In the genomic region with DNA sequence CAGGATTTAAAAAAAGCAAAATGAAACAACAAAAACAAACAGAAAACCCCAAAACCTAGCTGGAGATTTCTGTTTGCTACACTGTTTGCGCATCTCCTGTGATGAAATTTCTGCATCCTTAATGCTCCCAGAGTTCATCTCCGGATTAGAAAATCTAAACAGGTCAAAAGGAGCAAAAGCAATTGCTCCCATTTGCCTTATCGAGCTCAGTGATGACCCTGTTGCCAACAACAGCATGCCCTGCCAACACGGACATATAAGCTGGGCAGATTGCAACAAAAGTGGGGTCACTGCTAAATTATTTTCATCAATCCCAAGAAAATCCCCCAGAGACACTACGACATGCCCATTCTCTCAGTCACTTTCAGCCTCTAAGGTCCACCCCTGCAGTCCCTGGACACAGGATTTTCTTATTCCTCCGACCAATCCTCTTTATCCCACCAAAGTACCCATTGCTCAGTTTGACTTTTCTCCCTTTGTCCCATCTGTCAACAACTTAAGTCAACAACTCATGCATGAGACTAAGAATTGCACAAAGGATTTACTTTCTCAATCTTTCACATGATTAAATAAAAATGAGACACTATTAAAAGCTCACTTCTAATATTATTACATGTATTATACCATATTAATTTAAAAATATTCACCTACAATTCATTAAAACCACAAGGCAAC, we compare ENCODE assay signal across 33 cellular contexts.
DNase-seq lines count a peak whose midpoint lies in the region; ATAC-seq and TF ChIP-seq lines count a peak whose summit lies in the region.
"Had no signal": no experiment of that assay in that cellular context is flagged by ENCODE, and none has a peak within 500 bp of the region (broad histone marks: within the 10 kb centered on the region; RNA-seq: fewer than 3 reads in every experiment).

No MANE protein-coding gene starts in this region.

- H3K4me1 Mint-ChIP-seq in activated CD8-positive, alpha-beta T cell treated with anti-CD3 and anti-CD28 coated beads for 36 hours (ENCODE audit: low read depth) = peaks cover 19% of the 10 kb centered on the region
- no peaks in the 10 kb centered on the region for H3K4me1 Mint-ChIP-seq in activated CD8-positive, alpha-beta T cell treated with anti-CD3 and anti-CD28 coated beads, Interleukin-2, amount 10 ng/mL, durations not matched to agents 7 days and 5 days (ENCODE audit: low read depth)
- H3K4me1 Mint-ChIP-seq in activated naive CD8-positive, alpha-beta T cell treated with anti-CD3 and anti-CD28 coated beads, Interleukin-2, amount 50 U/mL, for 24 hours = peaks cover 18% of the 10 kb centered on the region

- no peak overlapping the region for H3K4me3 Mint-ChIP-seq in activated CD8-positive, alpha-beta T cell treated with anti-CD3 and anti-CD28 coated beads for 36 hours
- H3K4me3 Mint-ChIP-seq in activated CD8-positive, alpha-beta T cell treated with anti-CD3 and anti-CD28 coated beads, Interleukin-2, amount 10 ng/mL, durations not matched to agents 7 days and 5 days = no peak overlapping the region
- no peak overlapping the region for H3K4me3 Mint-ChIP-seq in activated naive CD8-positive, alpha-beta T cell treated with anti-CD3 and anti-CD28 coated beads, Interleukin-2, amount 50 U/mL, for 24 hours
- H3K4me3 Mint-ChIP-seq: CD4-positive, CD25-positive, alpha-beta regulatory T cell; T-helper 2 cell treated with Interferon-gamma antibody and Interleukin-4, amounts not matched to agents 5 μg/mL and 100 μg/mL, for 36 hours had no signal

- no peak overlapping the region for H4K8ac ChIP-seq in mesenchymal stem cell (ENCODE audit: low read length)

- no peaks in the 10 kb centered on the region for H3K27me3 ChIP-seq in mesenchymal stem cell (ENCODE audit: control insufficient read depth in 1 of 2, insufficient read depth in 1 of 2, low read length in 2 of 2)
- H3K27me3 ChIP-seq: adrenal gland, esophagus muscularis mucosa, tibial nerve had no signal

- H3K18ac ChIP-seq in mesenchymal stem cell (ENCODE audit: low read depth in 1 of 2, low read length in 2 of 2) = no peak overlapping the region

- peaks cover 17% of the 10 kb centered on the region for H3K79me1 ChIP-seq in mesenchymal stem cell (replicated peaks; ENCODE audit: low read length, poor library complexity, severe bottlenecking)

- H3K36me3 Mint-ChIP-seq in activated CD8-positive, alpha-beta T cell treated with anti-CD3 and anti-CD28 coated beads for 36 hours (ENCODE audit: low read depth) = peaks cover 46% of the 10 kb centered on the region
- H3K36me3 Mint-ChIP-seq in activated CD8-positive, alpha-beta T cell treated with anti-CD3 and anti-CD28 coated beads, Interleukin-2, amount 10 ng/mL, durations not matched to agents 7 days and 5 days (ENCODE audit: low read depth) = peaks cover 51% of the 10 kb centered on the region
- peaks cover 63% of the 10 kb centered on the region for H3K36me3 Mint-ChIP-seq in activated naive CD8-positive, alpha-beta T cell treated with anti-CD3 and anti-CD28 coated beads, Interleukin-2, amount 50 U/mL, for 24 hours (ENCODE audit: low read depth)

- H2BK12ac ChIP-seq in mesenchymal stem cell (ENCODE audit: low read length in 2 of 2) = no peak overlapping the region

- TF ChIP-seq CTCF in activated CD8-positive, alpha-beta T cell treated with anti-CD3 and anti-CD28 coated beads for 36 hours (IDR thresholded peaks at IDR 0.05) = no peak

- H2BK15ac ChIP-seq in mesenchymal stem cell (ENCODE audit: low read depth, poor library complexity, severe bottlenecking) = no peak overlapping the region

- H2BK5ac ChIP-seq in mesenchymal stem cell (ENCODE audit: low read depth, low read length, poor library complexity, severe bottlenecking) = no peak overlapping the region

- H4K91ac ChIP-seq in mesenchymal stem cell (ENCODE audit: low read length) = no peak overlapping the region

- DNase-seq in activated CD8-positive, alpha-beta T cell treated with anti-CD3 and anti-CD28 coated beads for 36 hours = no peak
- DNase-seq in activated CD8-positive, alpha-beta T cell treated with anti-CD3 and anti-CD28 coated beads, Interleukin-2, amount 10 ng/mL, durations not matched to agents 7 days and 5 days = no peak
- no peak for DNase-seq in activated naive CD8-positive, alpha-beta T cell treated with anti-CD3 and anti-CD28 coated beads, Interleukin-2, amount 50 U/mL, for 24 hours
- DNase-seq in mesenchymal stem cell (no peak), activated gamma-delta T cell treated with Interleukin-2 at 50 U/mL for 16 hours (no peak), SKM-1 treated with dmso at 0.1 percent for 144 hours (lab: John Stamatoyannopoulos, UW; ENCODE audit: unreplicated experiment) (no peak)
- DNase-seq: 8988T; activated CD4-positive, alpha-beta T cell treated with anti-CD3 and anti-CD28 coated beads for 48 hours; activated naive CD4-positive, alpha-beta T cell; activated T-cell treated with anti-CD3 and anti-CD28 coated beads, Interleukin-2, amount 50 U/mL, for 48 hours; adrenal gland; AML-193; CD4-positive, CD25-positive, alpha-beta regulatory T cell; DND-41; foreskin fibroblast; GM23248; left ventricle myocardium inferior; MM.1S; NCI-H1417 treated with DMSO at 0.1 percent for 48 hours; NCI-H2029 treated with DMSO at 0.1 percent for 48 hours; NCI-H526 treated with DMSO at 0.1 percent for 48 hours; NK-92 treated with Interleukin-12 subunit alpha and Interleukin-12 subunit beta, amount 100 ng/mL, for 24 hours; PC-3; stimulated activated CD4-positive, alpha-beta T cell treated with anti-CD3 and anti-CD28 coated beads, Interleukin-2, amount 100 ng/mL, for 48 hours had no signal

- peak overlapping the region; percentile 60 for H3K27ac Mint-ChIP-seq in activated CD8-positive, alpha-beta T cell treated with anti-CD3 and anti-CD28 coated beads for 36 hours
- no peak overlapping the region for H3K27ac Mint-ChIP-seq in activated CD8-positive, alpha-beta T cell treated with anti-CD3 and anti-CD28 coated beads, Interleukin-2, amount 10 ng/mL, durations not matched to agents 7 days and 5 days
- H3K27ac Mint-ChIP-seq in activated naive CD8-positive, alpha-beta T cell treated with anti-CD3 and anti-CD28 coated beads, Interleukin-2, amount 50 U/mL, for 24 hours = peak overlapping the region; percentile 37
- H3K27ac Mint-ChIP-seq: T-helper 2 cell treated with Interferon-gamma antibody and Interleukin-4, amounts not matched to agents 5 μg/mL and 100 μg/mL, for 36 hours had no signal

- H3K23ac ChIP-seq in mesenchymal stem cell (ENCODE audit: low read length in 2 of 2) = no peak overlapping the region

- H3K27ac ChIP-seq in mesenchymal stem cell (ENCODE audit: low read length, poor library complexity, severe bottlenecking) = peak overlapping the region; percentile 10
- H3K27ac ChIP-seq: adrenal gland, esophagus muscularis mucosa, GM23248, HL-60, KMS-11, left ventricle myocardium inferior, prostate gland had no signal

- POLR2A ChIA-PET in activated CD8-positive, alpha-beta T cell treated with anti-CD3 and anti-CD28 coated beads for 36 hours (lab: Charles Lee) = no interaction called here
- POLR2A ChIA-PET in activated CD8-positive, alpha-beta T cell treated with anti-CD3 and anti-CD28 coated beads, Interleukin-2, amount 10 ng/mL, durations not matched to agents 7 days and 5 days (lab: Charles Lee) = no interaction called here

- H3K4me3 ChIP-seq in mesenchymal stem cell (ENCODE audit: insufficient read depth in 1 of 2, low read depth in 1 of 2, low read length in 2 of 2) = no peak overlapping the region
- H3K4me3 ChIP-seq: adrenal gland, esophagus muscularis mucosa, GM23248, left ventricle myocardium inferior, prostate gland, tibial nerve had no signal

- peaks cover 2% of the 10 kb centered on the region for H3K4me1 ChIP-seq in mesenchymal stem cell (ENCODE audit: control insufficient read depth, insufficient read depth, low read depth, low read length)
- H3K4me1 ChIP-seq: adrenal gland, esophagus muscularis mucosa, left ventricle myocardium inferior, prostate gland, tibial nerve had no signal

- H3K4me2 ChIP-seq in mesenchymal stem cell (ENCODE audit: low read length, poor library complexity, severe bottlenecking) = no peak overlapping the region
- H3K4me2 ChIP-seq: KMS-11 had no signal

- no peaks in the 10 kb centered on the region for H3K27me3 Mint-ChIP-seq in activated CD8-positive, alpha-beta T cell treated with anti-CD3 and anti-CD28 coated beads for 36 hours
- no peaks in the 10 kb centered on the region for H3K27me3 Mint-ChIP-seq in activated CD8-positive, alpha-beta T cell treated with anti-CD3 and anti-CD28 coated beads, Interleukin-2, amount 10 ng/mL, durations not matched to agents 7 days and 5 days (ENCODE audit: low read depth)
- no peaks in the 10 kb centered on the region for H3K27me3 Mint-ChIP-seq in activated naive CD8-positive, alpha-beta T cell treated with anti-CD3 and anti-CD28 coated beads, Interleukin-2, amount 50 U/mL, for 24 hours
- H3K27me3 Mint-ChIP-seq: CD4-positive, CD25-positive, alpha-beta regulatory T cell had no signal

- peak overlapping the region; percentile 26 for H2AK5ac ChIP-seq in mesenchymal stem cell (ENCODE audit: low read length, severe bottlenecking)

- peaks cover 7 to 69% of the 10 kb centered on the region in 2 experiments for H3K36me3 ChIP-seq in mesenchymal stem cell (ENCODE audit: control insufficient read depth in 1 of 2, insufficient read depth in 2 of 2, low read depth in 1 of 2, low read length in 2 of 2)
- H3K36me3 ChIP-seq: prostate gland had no signal

- H2BK120ac ChIP-seq in mesenchymal stem cell (ENCODE audit: low read depth, low read length) = no peak overlapping the region

- no peak overlapping the region for H3K14ac ChIP-seq in mesenchymal stem cell (ENCODE audit: low read length in 2 of 2)

- H3K9ac ChIP-seq in mesenchymal stem cell (ENCODE audit: low read length) = no peak overlapping the region
- H3K9ac ChIP-seq: GM23248, KMS-11 had no signal

- H2AFZ ChIP-seq in mesenchymal stem cell (ENCODE audit: low read depth, low read length) = no peak overlapping the region
- H2AFZ ChIP-seq: GM23248 had no signal

- WGBS in mesenchymal stem cell = 96% methylated on average over 6 of the region's 6 CpGs

- intact Hi-C loops in activated CD8-positive, alpha-beta T cell treated with anti-CD3 and anti-CD28 coated beads for 36 hours (cut with micrococcal nuclease) = no loop called here

- H3K9me3 ChIP-seq in mesenchymal stem cell (ENCODE audit: control insufficient read depth, low read length) = no peaks in the 10 kb centered on the region
- H3K9me3 ChIP-seq: adrenal gland, esophagus muscularis mucosa, left ventricle myocardium inferior, prostate gland, tibial nerve had no signal

- H3K9me3 Mint-ChIP-seq in activated CD8-positive, alpha-beta T cell treated with anti-CD3 and anti-CD28 coated beads for 36 hours = no peaks in the 10 kb centered on the region
- H3K9me3 Mint-ChIP-seq in activated CD8-positive, alpha-beta T cell treated with anti-CD3 and anti-CD28 coated beads, Interleukin-2, amount 10 ng/mL, durations not matched to agents 7 days and 5 days (ENCODE audit: insufficient read depth) = no peaks in the 10 kb centered on the region
- no peaks in the 10 kb centered on the region for H3K9me3 Mint-ChIP-seq in activated naive CD8-positive, alpha-beta T cell treated with anti-CD3 and anti-CD28 coated beads, Interleukin-2, amount 50 U/mL, for 24 hours
- H3K9me3 Mint-ChIP-seq: CD4-positive, CD25-positive, alpha-beta regulatory T cell; T-helper 2 cell treated with Interferon-gamma antibody and Interleukin-4, amounts not matched to agents 5 μg/mL and 100 μg/mL, for 36 hours had no signal

- CTCF ChIA-PET in activated CD8-positive, alpha-beta T cell treated with anti-CD3 and anti-CD28 coated beads for 36 hours (lab: Charles Lee) = interaction anchor here (1.8 kb wide), 1 partner anchor 29 kb away, joined by 4 read pairs; no protein-coding TSS in a partner anchor
- CTCF ChIA-PET in activated CD8-positive, alpha-beta T cell treated with anti-CD3 and anti-CD28 coated beads, Interleukin-2, amount 10 ng/mL, durations not matched to agents 7 days and 5 days (lab: Charles Lee) = interaction anchor here (1.7 kb wide), 1 partner anchor 29 kb away, joined by 8 read pairs; no protein-coding TSS in a partner anchor

- ATAC-seq in activated CD8-positive, alpha-beta T cell treated with anti-CD3 and anti-CD28 coated beads for 36 hours = no peak
- ATAC-seq in activated CD8-positive, alpha-beta T cell treated with anti-CD3 and anti-CD28 coated beads, Interleukin-2, amount 10 ng/mL, durations not matched to agents 7 days and 5 days = no peak
- no peak for ATAC-seq in activated naive CD8-positive, alpha-beta T cell treated with anti-CD3 and anti-CD28 coated beads, Interleukin-2, amount 50 U/mL, for 24 hours
- no peak for ATAC-seq in HG02642 (IDR thresholded peaks at IDR 0.05; ENCODE audit: poor library complexity, unreplicated experiment)
- no peak for ATAC-seq in HG03378 (IDR thresholded peaks at IDR 0.05; ENCODE audit: unreplicated experiment)
- ATAC-seq: PC-3, sciatic nerve had no signal

- no peak overlapping the region for H3K4ac ChIP-seq in mesenchymal stem cell (ENCODE audit: low read depth in 1 of 2, low read length in 2 of 2)
